In genomic region chr1:20322081-20322824, GRCh38 we compare ENCODE assay signal across 10 cellular contexts. TPM values are rescaled to one million over a fixed set of nuclear protein-coding genes. Genes with fewer than 3 reads are reported as not detected.
A peak's percentile ranks its signal among the peaks of the same experiment; 100 is the strongest.
DNase-seq lines count a peak whose midpoint lies in the region; ATAC-seq and TF ChIP-seq lines count a peak whose summit lies in the region.
"Had no signal": no experiment of that assay in that cellular context is flagged by ENCODE, and none has a peak within 500 bp of the region (broad histone marks: within the 10 kb centered on the region; RNA-seq: fewer than 3 reads in every experiment).

No MANE protein-coding gene starts in this region.

- H3K4me3 Mint-ChIP-seq in naive thymus-derived CD4-positive, alpha-beta T cell: peak overlapping the region; percentile 21 to 86 (median 77)
- H3K4me3 Mint-ChIP-seq: dendritic cell treated with granulocyte-macrophage colony-stimulating factor and Interleukin-4, amounts not matched to agents 40 ng/mL and 50 ng/mL, for 4 days had no signal

- peaks cover 2 to 20% (median 4%) of the 10 kb centered on the region in 5 donors for H3K27me3 Mint-ChIP-seq in naive thymus-derived CD4-positive, alpha-beta T cell

- ATAC-seq in GM21737 (IDR thresholded peaks at IDR 0.05; ENCODE audit: unreplicated experiment): peak; percentile 75
- peak; percentile 36 for ATAC-seq in naive thymus-derived CD4-positive, alpha-beta T cell
- ATAC-seq: left colon had no signal

- peaks cover 17 to 33% (median 28%) of the 10 kb centered on the region in 7 donors for H3K4me1 Mint-ChIP-seq in naive thymus-derived CD4-positive, alpha-beta T cell

- TF ChIP-seq CTCF in GM13977 (IDR thresholded peaks at IDR 0.05; ENCODE audit: extremely low read depth, insufficient read depth, missing control alignments) (no peak), VCaP (conservative IDR thresholded peaks at IDR 0.05) (no peak)

- peak; percentile 90 for DNase-seq in GM13977 (ENCODE audit: low spot score)
- peak in 5 of 9 donors; percentile 6 to 32 (median 20) for DNase-seq in naive thymus-derived CD4-positive, alpha-beta T cell
- no peak for DNase-seq in iPS-NIHi11 (ENCODE audit: low spot score)
- DNase-seq in T-helper 9 cell: no peak
- DNase-seq in cerebellum (ENCODE audit: low spot score): no peak
- no peak for DNase-seq in NCI-H2029 treated with DMSO at 0.1 percent for 48 hours (lab: John Stamatoyannopoulos, UW)
- DNase-seq: left colon had no signal

- no peaks in the 10 kb centered on the region for H3K36me3 ChIP-seq in naive thymus-derived CD4-positive, alpha-beta T cell (ENCODE audit: control insufficient read depth in 2 of 3, insufficient read depth in 3 of 3, low read length in 3 of 3)

- in situ Hi-C loops in GM13977 (cut with MboI; ENCODE audit: low pct_unique_long_range_greater_than_20kb, low sequenced_read_pairs, unreplicated experiment): no loop called here

- peaks cover 0 to 16% of the 10 kb centered on the region in 2 donors for H3K4me1 ChIP-seq in naive thymus-derived CD4-positive, alpha-beta T cell (ENCODE audit: control insufficient read depth in 2 of 2, insufficient read depth in 2 of 2, low read length in 2 of 2)

- H3K9me3 Mint-ChIP-seq in naive thymus-derived CD4-positive, alpha-beta T cell: no peaks in the 10 kb centered on the region
- H3K9me3 Mint-ChIP-seq: dendritic cell treated with granulocyte-macrophage colony-stimulating factor and Interleukin-4, amounts not matched to agents 40 ng/mL and 50 ng/mL, for 4 days had no signal

- H3K27ac Mint-ChIP-seq in naive thymus-derived CD4-positive, alpha-beta T cell: peak overlapping the region; percentile 46 to 94 (median 84)
- H3K27ac Mint-ChIP-seq: dendritic cell treated with granulocyte-macrophage colony-stimulating factor and Interleukin-4, amounts not matched to agents 40 ng/mL and 50 ng/mL, for 4 days had no signal

- POLR2A ChIA-PET in naive thymus-derived CD4-positive, alpha-beta T cell (lab: Charles Lee): no interaction called here

- CTCF ChIA-PET in naive thymus-derived CD4-positive, alpha-beta T cell (lab: Charles Lee): no interaction called here

- intact Hi-C loops in naive thymus-derived CD4-positive, alpha-beta T cell (cut with micrococcal nuclease): loop anchor here in 1 of 2 donors (2.0 kb wide), 1 partner anchor 73 kb away; no protein-coding TSS in a partner anchor

- H3K36me3 Mint-ChIP-seq in naive thymus-derived CD4-positive, alpha-beta T cell: no peaks in the 10 kb centered on the region

- no peaks in the 10 kb centered on the region for H3K27me3 ChIP-seq in naive thymus-derived CD4-positive, alpha-beta T cell (ENCODE audit: control insufficient read depth in 2 of 2, insufficient read depth in 2 of 2, low read length in 2 of 2)

- H3K4me3 ChIP-seq in naive thymus-derived CD4-positive, alpha-beta T cell (ENCODE audit: low read length): peak overlapping the region; percentile 57

- no peaks in the 10 kb centered on the region for H3K9me3 ChIP-seq in naive thymus-derived CD4-positive, alpha-beta T cell (ENCODE audit: control insufficient read depth in 2 of 3, low read length in 3 of 3)

- H3K27ac ChIP-seq in VCaP: peak overlapping the region; percentile 75
- H3K27ac ChIP-seq in naive thymus-derived CD4-positive, alpha-beta T cell (ENCODE audit: low read depth, low read length): peak overlapping the region; percentile 61

RNA-seq across cellular contexts. Expression of gene VWA5B1, which starts 31.6 kb away (rescaled TPM):
- total RNA-seq in naive thymus-derived CD4-positive, alpha-beta T cell: under 1 TPM in 3 of 5 experiments, not detected in 2; 0.05 to 0.19 (median 0.08) TPM
- polyA plus RNA-seq in naive thymus-derived CD4-positive, alpha-beta T cell: under 1 TPM; 0.08 to 0.46 TPM
- 2.2 TPM for total RNA-seq in cerebellum

Comparison
In these comparisons a context has a peak if more than half of its experiments do, and no peak if none do; other contexts are left out.
1. DNase-seq: peak in GM13977 (single experiment) and naive thymus-derived CD4-positive, alpha-beta T cell (5 of 9); none in iPS-NIHi11 (single experiment), T-helper 9 cell (single experiment), cerebellum (single experiment) and NCI-H2029 treated with DMSO at 0.1 percent for 48 hours (single experiment).